ENCODE assay signal across 20 cellular contexts in the genomic region with DNA sequence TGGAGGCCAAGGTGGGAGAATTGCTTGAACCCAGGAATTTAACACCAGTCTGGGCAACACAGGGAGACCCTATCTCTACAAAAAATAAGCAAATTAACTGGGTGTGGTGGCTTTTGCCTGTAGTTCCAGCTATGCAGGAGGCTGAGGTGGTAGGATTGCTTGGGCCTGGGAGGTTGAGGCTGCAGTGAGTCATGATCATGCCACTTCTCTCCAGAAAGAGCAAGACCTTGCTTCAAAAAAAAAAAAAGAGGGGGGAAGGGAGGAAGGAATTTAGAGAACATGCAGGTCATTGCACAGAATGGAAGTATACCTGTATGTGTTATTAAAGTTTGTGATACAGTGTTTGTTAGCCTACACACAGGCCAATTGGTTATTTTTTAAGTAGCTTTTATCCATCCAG. TPM values are rescaled to one million over a fixed set of nuclear protein-coding genes. Genes with fewer than 3 reads are reported as not detected.
DNase-seq lines count a peak whose midpoint lies in the region; ATAC-seq and TF ChIP-seq lines count a peak whose summit lies in the region.
"Had no signal": no experiment of that assay in that cellular context is flagged by ENCODE, and none has a peak within 500 bp of the region (broad histone marks: within the 10 kb centered on the region; RNA-seq: fewer than 3 reads in every experiment).

No MANE protein-coding gene starts in this region.

- H2AFZ ChIP-seq in GM23248 (no peak overlapping the region), PC-3 (ENCODE audit: low read length) (no peak overlapping the region)

- no peaks in the 10 kb centered on the region for H4K20me1 ChIP-seq in GM23248 (ENCODE audit: insufficient read depth)
- H4K20me1 ChIP-seq in PC-3 (ENCODE audit: low read length): no peaks in the 10 kb centered on the region

- H3K4me2 ChIP-seq in GM23248 (ENCODE audit: unreplicated experiment): peak overlapping the region; percentile 10
- H3K4me2 ChIP-seq in PC-3 (ENCODE audit: low read length): no peak overlapping the region

- H3K27me3 Mint-ChIP-seq in osteocyte (ENCODE audit: unreplicated experiment): no peaks in the 10 kb centered on the region
- H3K27me3 Mint-ChIP-seq in natural killer cell (ENCODE audit: low read depth in 2 of 2): no peaks in the 10 kb centered on the region
- H3K27me3 Mint-ChIP-seq: activated CD8-positive, alpha-beta memory T cell treated with anti-CD3 and anti-CD28 coated beads, Interleukin-2, amount 10 ng/mL, durations not matched to agents 7 days and 5 days; activated T-helper 17 cell treated with anti-CD3 and anti-CD28 coated beads, Interleukin-2, amount 50 U/mL, for 72 hours had no signal

- in situ Hi-C loops in GM23248 (cut with MboI): no loop called here

- H3K9me2 ChIP-seq in GM23248 (ENCODE audit: insufficient read depth): no peaks in the 10 kb centered on the region
- no peaks in the 10 kb centered on the region for H3K9me2 ChIP-seq in PC-3 (replicated peaks; ENCODE audit: low read length)

- POLR2A ChIA-PET in PC-3 (lab: Charles Lee; ENCODE audit: unreplicated experiment): no interaction called here

- H3K4me1 Mint-ChIP-seq in osteocyte (ENCODE audit: unreplicated experiment) (peaks cover 57% of the 10 kb centered on the region), natural killer cell (peaks cover 2% of the 10 kb centered on the region in 2 donors)

- no peaks in the 10 kb centered on the region for H3K27me3 ChIP-seq in GM23248 (replicated peaks; ENCODE audit: insufficient read depth)
- H3K27me3 ChIP-seq in PC-3 (ENCODE audit: low read length): no peaks in the 10 kb centered on the region
- H3K27me3 ChIP-seq: esophagus muscularis mucosa, neutrophil, right lobe of liver, thyroid gland had no signal

- H3K9me3 ChIP-seq in GM23248 (ENCODE audit: low read depth) (no peaks in the 10 kb centered on the region), PC-3 (ENCODE audit: low read length) (no peaks in the 10 kb centered on the region)
- H3K9me3 ChIP-seq: esophagus muscularis mucosa, neutrophil, right lobe of liver, thyroid gland had no signal

- CTCF ChIA-PET in PC-3 (lab: Charles Lee): interaction anchor here (0.7 kb wide), 1 partner anchor 302 kb away, joined by 11 read pairs; no protein-coding TSS in a partner anchor

- ATAC-seq in PC-3: no peak
- no peak for ATAC-seq in natural killer cell
- ATAC-seq: activated CD8-positive, alpha-beta memory T cell treated with anti-CD3 and anti-CD28 coated beads, Interleukin-2, amount 10 ng/mL, durations not matched to agents 7 days and 5 days; activated T-helper 17 cell treated with anti-CD3 and anti-CD28 coated beads, Interleukin-2, amount 50 U/mL, for 72 hours; right lobe of liver had no signal

- peaks cover 58% of the 10 kb centered on the region for H3K79me2 ChIP-seq in GM23248 (ENCODE audit: insufficient read depth)
- H3K79me2 ChIP-seq in PC-3 (ENCODE audit: low read length): peaks cover 48% of the 10 kb centered on the region

- no peak overlapping the region for H3K4me3 ChIP-seq in GM23248
- H3K4me3 ChIP-seq in PC-3 (ENCODE audit: low read length): no peak overlapping the region
- H3K4me3 ChIP-seq in choroid plexus epithelial cell (ENCODE audit: low read depth, low read length): no peak overlapping the region
- H3K4me3 ChIP-seq: esophagus muscularis mucosa, right lobe of liver, thyroid gland had no signal

- H3F3A ChIP-seq in GM23248 (ENCODE audit: insufficient read depth) (peaks cover 22% of the 10 kb centered on the region), PC-3 (ENCODE audit: low read length, unreplicated experiment) (no peaks in the 10 kb centered on the region)

- no peak overlapping the region for H3K27ac ChIP-seq in GM23248
- no peak overlapping the region for H3K27ac ChIP-seq in PC-3 (ENCODE audit: low read length)
- H3K27ac ChIP-seq: esophagus muscularis mucosa, neutrophil, right lobe of liver, thyroid gland had no signal

- H3K9ac ChIP-seq in GM23248: no peak overlapping the region
- no peak overlapping the region for H3K9ac ChIP-seq in PC-3 (ENCODE audit: low read length)

- H3K4me1 ChIP-seq in GM23248 (ENCODE audit: insufficient read depth) (peaks cover 32% of the 10 kb centered on the region), PC-3 (ENCODE audit: insufficient read depth, low read length) (peaks cover 17% of the 10 kb centered on the region)

- TF ChIP-seq CTCF in PC-3 (conservative IDR thresholded peaks at IDR 0.05; ENCODE audit: low read depth, low read length) (no peak), choroid plexus epithelial cell (conservative IDR thresholded peaks at IDR 0.05; ENCODE audit: low read depth, low read length) (no peak), osteocyte (IDR thresholded peaks at IDR 0.05) (no peak), natural killer cell (IDR thresholded peaks at IDR 0.05) (no peak)

- H3K9me3 Mint-ChIP-seq in osteocyte (ENCODE audit: unreplicated experiment): no peaks in the 10 kb centered on the region
- no peaks in the 10 kb centered on the region for H3K9me3 Mint-ChIP-seq in natural killer cell
- H3K9me3 Mint-ChIP-seq: activated T-helper 17 cell treated with anti-CD3 and anti-CD28 coated beads, Interleukin-2, amount 50 U/mL, for 72 hours had no signal

- intact Hi-C loops in PC-3 (cut with micrococcal nuclease) (no loop called here), natural killer cell (cut with micrococcal nuclease) (no loop called here)

- H3K27ac Mint-ChIP-seq in osteocyte (ENCODE audit: unreplicated experiment) (peak overlapping the region; percentile 44), natural killer cell (no peak overlapping the region)
- H3K27ac Mint-ChIP-seq: activated CD8-positive, alpha-beta memory T cell treated with anti-CD3 and anti-CD28 coated beads, Interleukin-2, amount 10 ng/mL, durations not matched to agents 7 days and 5 days; activated T-helper 17 cell treated with anti-CD3 and anti-CD28 coated beads, Interleukin-2, amount 50 U/mL, for 72 hours had no signal

- peaks cover 10% of the 10 kb centered on the region for H3K36me3 Mint-ChIP-seq in osteocyte (ENCODE audit: unreplicated experiment)
- H3K36me3 Mint-ChIP-seq in natural killer cell: no peaks in the 10 kb centered on the region

- H3K36me3 ChIP-seq in GM23248 (ENCODE audit: low read depth) (no peaks in the 10 kb centered on the region), PC-3 (ENCODE audit: low read depth, low read length) (no peaks in the 10 kb centered on the region)
- H3K36me3 ChIP-seq: esophagus muscularis mucosa, neutrophil, right lobe of liver, thyroid gland had no signal

- peak; percentile 20 for DNase-seq in GM23248
- peak; percentile 31 for DNase-seq in PC-3
- peak; percentile 49 for DNase-seq in choroid plexus epithelial cell (ENCODE audit: low read depth)
- no peak for DNase-seq in osteocyte (ENCODE audit: extremely low spot score, unreplicated experiment)
- DNase-seq in NK-92 treated with Interleukin-12 subunit alpha and Interleukin-12 subunit beta, amount 100 ng/mL, for 24 hours (lab: John Stamatoyannopoulos, UW): no peak
- DNase-seq in NCI-H526 (lab: John Stamatoyannopoulos, UW): no peak
- DNase-seq in natural killer cell: no peak
- DNase-seq: activated CD4-positive, alpha-beta T cell treated with anti-CD3 and anti-CD28 coated beads for 48 hours; activated CD8-positive, alpha-beta memory T cell treated with anti-CD3 and anti-CD28 coated beads, Interleukin-2, amount 10 ng/mL, durations not matched to agents 7 days and 5 days; caudate nucleus; MM.1S; NCI-H2029 treated with DMSO at 0.1 percent for 48 hours; NCI-H510A treated with DMSO at 0.1 percent for 48 hours; right lobe of liver; stimulated activated naive CD4-positive, alpha-beta T cell; SW 1271; thyroid gland had no signal

- H3K4me3 Mint-ChIP-seq in osteocyte (ENCODE audit: unreplicated experiment) (no peak overlapping the region), natural killer cell (no peak overlapping the region)
- H3K4me3 Mint-ChIP-seq: activated CD8-positive, alpha-beta memory T cell treated with anti-CD3 and anti-CD28 coated beads, Interleukin-2, amount 10 ng/mL, durations not matched to agents 7 days and 5 days; activated T-helper 17 cell treated with anti-CD3 and anti-CD28 coated beads, Interleukin-2, amount 50 U/mL, for 72 hours had no signal

- no TSS peak for BruUV-seq in PC-3 (replicated peaks; lab: Mats Ljungman, UMichigan)

RNA-seq across cellular contexts. Expression of gene PKP4, which starts 25.8 kb away (rescaled TPM):
- 27.7 and 32.2 TPM in 2 replicates for total RNA-seq in GM23248 (2014; rRNA removed; shearing (Covaris generic))
- polyA plus RNA-seq in GM23248 (2016; fragmentation: Nextera tagmentation; extraction: Ambion mirVana): 5.8 and 7.6 TPM in 2 replicates
- total RNA-seq in PC-3 (2014; rRNA removed): 40.1 and 44.2 TPM in 2 replicates
- 119 TPM in 2 replicates for total RNA-seq in osteocyte
- total RNA-seq in natural killer cell: 1 to 10 TPM; 5.9 to 8.4 (median 7.2) TPM

RNA-seq across cellular contexts. Expression of gene CCDC148, which starts 26.0 kb away (rescaled TPM):
- total RNA-seq in GM23248 (2014; rRNA removed; shearing (Covaris generic)): 0.13 and 0.86 TPM in 2 replicates
- polyA plus RNA-seq in GM23248 (2016; fragmentation: Nextera tagmentation; extraction: Ambion mirVana): 0.51 and 0.64 TPM in 2 replicates
- total RNA-seq in PC-3 (2014; rRNA removed) (0.11 and 0.46 TPM in 2 replicates), osteocyte (2.2 and 2.8 TPM in 2 replicates), natural killer cell (not detected)
- total RNA-seq: activated CD8-positive, alpha-beta memory T cell treated with anti-CD3 and anti-CD28 coated beads, Interleukin-2, amount 10 ng/mL, durations not matched to agents 7 days and 5 days had no signal

Comparison
In these comparisons a context has a peak if more than half of its experiments do, and no peak if none do; other contexts are left out.
1. DNase-seq: peak in GM23248 (single experiment), PC-3 (single experiment) and choroid plexus epithelial cell (single experiment); none in osteocyte (single experiment), NK-92 treated with Interleukin-12 subunit alpha and Interleukin-12 subunit beta, amount 100 ng/mL, for 24 hours (single experiment), NCI-H526 (0 of 2) and natural killer cell (single experiment).